ENCODE assay signal across 8 cellular contexts in genomic region chr4:101346562-101347266, GRCh38. TPM values are rescaled to one million over a fixed set of nuclear protein-coding genes. Genes with fewer than 3 reads are reported as not detected.
DNase-seq lines count a peak whose midpoint lies in the region; ATAC-seq and TF ChIP-seq lines count a peak whose summit lies in the region.

No MANE protein-coding gene starts in this region.

- DNase-seq in CMK (ENCODE audit: low read depth) (peak; percentile 41), HL-60 (ENCODE audit: low read depth in 1 of 2, low spot score in 1 of 2) (peak; percentile 13 to 60), SK-MEL-5 (ENCODE audit: low read depth, low spot score) (peak; percentile 47), amniotic epithelial cell (ENCODE audit: low read depth) (peak; percentile 69), left ventricle myocardium superior (peak; percentile 72), psoas muscle (peak; percentile 70 to 79), NCI-H1694 treated with DMSO at 0.1 percent for 48 hours (lab: John Stamatoyannopoulos, UW) (no peak)

- H3K4me1 ChIP-seq in psoas muscle: peaks cover 25% of the 10 kb centered on the region

- TF ChIP-seq CTCF in HL-60 (IDR thresholded peaks at IDR 0.05; ENCODE audit: insufficient read depth, low read length): no peak
- no peak for TF ChIP-seq CTCF in psoas muscle (IDR thresholded peaks at IDR 0.05)

- H3K27ac ChIP-seq in HL-60 (replicated peaks): peak overlapping the region; percentile 91
- peak overlapping the region; percentile 87 for H3K27ac ChIP-seq in psoas muscle

- H3K9me3 ChIP-seq in psoas muscle: no peaks in the 10 kb centered on the region

- H3K4me3 ChIP-seq in HL-60 (replicated peaks; ENCODE audit: insufficient read depth, low read length) (peak overlapping the region; percentile 73), psoas muscle (peak overlapping the region; percentile 84)

- no peaks in the 10 kb centered on the region for H3K27me3 ChIP-seq in HL-60 (ENCODE audit: insufficient read depth, poor library complexity, severe bottlenecking)
- no peaks in the 10 kb centered on the region for H3K27me3 ChIP-seq in psoas muscle (ENCODE audit: insufficient read depth in 3 of 3, low read length in 2 of 3)

- in situ Hi-C loops in SK-MEL-5 (cut with HindIII; ENCODE audit: low pct_unique_long_range_greater_than_20kb, low sequenced_read_pairs): no loop called here

- no peaks in the 10 kb centered on the region for H3K36me3 ChIP-seq in psoas muscle (ENCODE audit: insufficient read depth in 1 of 2, low read depth in 1 of 2)

- ATAC-seq in GM19467 (IDR thresholded peaks at IDR 0.05; ENCODE audit: unreplicated experiment) (peak; percentile 6), left ventricle myocardium superior (peak; percentile 43), psoas muscle (peak; percentile 29 to 50 (median 38))

- 0 to 1% (median 1%) methylated on average over 38 to 80 of the region's 80 CpGs for WGBS in psoas muscle, 3 donors

- intact Hi-C loops in left ventricle myocardium superior (cut with micrococcal nuclease): loop anchor here (10.0 kb wide), 1 partner anchor 152 kb away; no protein-coding TSS in a partner anchor
- intact Hi-C loops in psoas muscle (cut with DNase I): loop anchor here (2.0 to 10.0 kb wide), 6 partner anchors 64 to 1208 kb away; no protein-coding TSS in a partner anchor

RNA-seq across cellular contexts. Expression of gene PPP3CA, which starts 0.6 kb away (rescaled TPM):
- 9.7 and 10.8 TPM in 2 replicates for total RNA-seq in SK-MEL-5 (2014; rRNA removed; shearing (Covaris generic))
- polyA plus RNA-seq in SK-MEL-5 (2015; cell fraction: cytosol; rRNA removed): 9.1 TPM in 2 replicates
- 3.6 and 4.6 TPM in 2 replicates for polyA plus RNA-seq in SK-MEL-5 (2015; cell fraction: nucleus; rRNA removed)
- total RNA-seq in left ventricle myocardium superior: 20.1 TPM
- 10 to 100 TPM; 32.6 to 65.9 (median 36.7) TPM for total RNA-seq in psoas muscle
- 10 to 100 TPM; 10.4 to 15.3 (median 12.5) TPM for polyA plus RNA-seq in psoas muscle
